ENCODE assay signal across 27 cellular contexts in the genomic region with DNA sequence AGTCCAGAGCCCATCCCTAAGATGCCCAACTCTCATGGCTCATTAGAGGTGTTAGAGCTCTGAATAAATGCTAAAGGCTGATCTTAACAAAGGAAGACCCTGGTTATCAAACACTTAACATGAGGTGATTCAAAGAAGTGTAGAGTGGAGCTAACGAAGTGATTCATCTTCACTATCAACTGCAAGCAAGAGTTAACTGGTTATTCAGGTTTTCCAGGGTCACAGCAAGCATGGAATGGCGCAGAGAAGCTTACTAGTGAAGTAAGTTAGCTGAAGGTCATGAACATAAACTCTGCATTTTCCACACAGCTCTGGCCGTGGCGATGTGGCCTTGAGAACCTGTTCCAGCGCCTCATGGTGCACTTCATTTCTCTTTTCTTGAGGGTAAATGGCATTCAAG. TPM values are rescaled to one million over a fixed set of nuclear protein-coding genes. Genes with fewer than 3 reads are reported as not detected.
DNase-seq lines count a peak whose midpoint lies in the region; ATAC-seq, FAIRE-seq and TF ChIP-seq lines count a peak whose summit lies in the region.
"Had no signal": no experiment of that assay in that cellular context is flagged by ENCODE, and none has a peak within 500 bp of the region (broad histone marks: within the 10 kb centered on the region; RNA-seq: fewer than 3 reads in every experiment).

No MANE protein-coding gene starts in this region.

- FAIRE-seq in keratinocyte (lab: Jason Lieb, UNC) = peak; percentile 36
- FAIRE-seq: GM12878, GM19239, H1 had no signal

- no peaks in the 10 kb centered on the region for H3K27me3 Mint-ChIP-seq in endodermal cell (ENCODE audit: insufficient read depth)
- peaks cover 0 to 5% (median 0%) of the 10 kb centered on the region in 5 donors for H3K27me3 Mint-ChIP-seq in naive thymus-derived CD4-positive, alpha-beta T cell
- H3K27me3 Mint-ChIP-seq: activated B cell treated with CpG ODN at 0.5 μM for 24 hours had no signal

- CTCF ChIA-PET in naive thymus-derived CD4-positive, alpha-beta T cell (lab: Charles Lee) = no interaction called here

- H3K36me3 ChIP-seq in endodermal cell (ENCODE audit: control insufficient read depth, insufficient read depth, low read length) = no peaks in the 10 kb centered on the region
- H3K36me3 ChIP-seq in keratinocyte (ENCODE audit: control insufficient read depth in 2 of 2, extremely low read depth in 1 of 2, insufficient read depth in 2 of 2, low read length in 2 of 2) = peaks cover 30 to 60% of the 10 kb centered on the region in 2 experiments
- H3K36me3 ChIP-seq in naive thymus-derived CD4-positive, alpha-beta T cell (ENCODE audit: control insufficient read depth in 2 of 3, insufficient read depth in 3 of 3, low read length in 3 of 3) = no peaks in the 10 kb centered on the region
- H3K36me3 ChIP-seq: neutrophil, uterus had no signal

- H3K4me1 ChIP-seq in endodermal cell (ENCODE audit: control insufficient read depth, insufficient read depth, low read length) (no peaks in the 10 kb centered on the region), keratinocyte (ENCODE audit: control insufficient read depth, extremely low read depth, insufficient read depth, low read length) (peaks cover 45% of the 10 kb centered on the region)
- no peaks in the 10 kb centered on the region for H3K4me1 ChIP-seq in naive thymus-derived CD4-positive, alpha-beta T cell (ENCODE audit: control insufficient read depth in 2 of 2, insufficient read depth in 2 of 2, low read length in 2 of 2)
- H3K4me1 ChIP-seq: BE2C had no signal

- peaks cover 18% of the 10 kb centered on the region for H3K4me1 Mint-ChIP-seq in endodermal cell
- no peaks in the 10 kb centered on the region for H3K4me1 Mint-ChIP-seq in naive thymus-derived CD4-positive, alpha-beta T cell
- H3K4me1 Mint-ChIP-seq: activated B cell treated with CpG ODN at 0.5 μM for 24 hours had no signal

- peaks cover 16% of the 10 kb centered on the region for H4K20me1 ChIP-seq in keratinocyte (ENCODE audit: control insufficient read depth, extremely low read depth, insufficient read depth, low read length)

- H3K4me3 Mint-ChIP-seq in endodermal cell = no peak overlapping the region
- no peak overlapping the region for H3K4me3 Mint-ChIP-seq in naive thymus-derived CD4-positive, alpha-beta T cell
- H3K4me3 Mint-ChIP-seq: activated B cell treated with CpG ODN at 0.5 μM for 24 hours; activated CD8-positive, alpha-beta T cell treated with anti-CD3 and anti-CD28 coated beads, Interleukin-2, amount 10 ng/mL, durations not matched to agents 7 days and 5 days; T-helper 2 cell treated with Interferon-gamma antibody and Interleukin-4, amounts not matched to agents 5 μg/mL and 100 μg/mL, for 36 hours had no signal

- 89 to 93% methylated on average over 4 to 5 of the region's 5 CpGs for WGBS in endodermal cell (ENCODE audit: insufficient coverage in 1 of 2, insufficient read length in 1 of 2), 2 experiments

- H3K27me3 ChIP-seq in endodermal cell (ENCODE audit: control insufficient read depth, insufficient read depth, low read length, poor library complexity, severe bottlenecking) = no peaks in the 10 kb centered on the region
- no peaks in the 10 kb centered on the region for H3K27me3 ChIP-seq in keratinocyte (ENCODE audit: control insufficient read depth, extremely low read depth, insufficient read depth, low read length)
- H3K27me3 ChIP-seq in naive thymus-derived CD4-positive, alpha-beta T cell (ENCODE audit: control insufficient read depth in 2 of 2, insufficient read depth in 2 of 2, low read length in 2 of 2) = no peaks in the 10 kb centered on the region
- H3K27me3 ChIP-seq: BE2C, esophagus muscularis mucosa, neutrophil, uterus had no signal

- POLR2A ChIA-PET in naive thymus-derived CD4-positive, alpha-beta T cell (lab: Charles Lee) = no interaction called here

- peaks cover 7% of the 10 kb centered on the region for H3K36me3 Mint-ChIP-seq in endodermal cell (ENCODE audit: low read depth)
- no peaks in the 10 kb centered on the region for H3K36me3 Mint-ChIP-seq in naive thymus-derived CD4-positive, alpha-beta T cell

- dilution Hi-C loops in keratinocyte (cut with MboI; ENCODE audit: extremely low pct_ligation_motif_present, low sequenced_read_pairs) = no loop called here

- peak; percentile 22 for DNase-seq in NCI-H345 (lab: John Stamatoyannopoulos, UW)
- no peak for DNase-seq in NCI-H345 treated with DMSO at 0.1 percent for 48 hours (lab: John Stamatoyannopoulos, UW; ENCODE audit: unreplicated experiment)
- peak; percentile 59 for DNase-seq in endodermal cell
- peak; percentile 40 for DNase-seq in keratinocyte (ENCODE audit: low read depth, low spot score)
- no peak for DNase-seq in naive thymus-derived CD4-positive, alpha-beta T cell
- DNase-seq in activated T-cell treated with anti-CD3 and anti-CD28 coated beads, Interleukin-2, amount 50 U/mL, for 48 hours = no peak
- DNase-seq in C1 segment of cervical spinal cord (lab: John Stamatoyannopoulos, UW) = no peak
- DNase-seq: activated B cell treated with CpG ODN at 0.5 μM for 24 hours; activated CD8-positive, alpha-beta T cell treated with anti-CD3 and anti-CD28 coated beads, Interleukin-2, amount 10 ng/mL, durations not matched to agents 7 days and 5 days; activated naive CD4-positive, alpha-beta T cell treated with Interleukin-2 at 50 U/mL for 16 hours; activated T-cell treated with anti-CD3 and anti-CD28 coated beads, Interleukin-2, amount 50 U/mL, for 1 hour; amygdala; BE2C; central memory CD4-positive, alpha-beta T cell; NCI-H187; NCI-H446; NK-92 treated with Interleukin-12 subunit alpha and Interleukin-12 subunit beta, amount 100 ng/mL, for 24 hours; SK-N-SH; uterus had no signal

- no peaks in the 10 kb centered on the region for H3K9me3 ChIP-seq in endodermal cell (ENCODE audit: control insufficient read depth, low read length)
- H3K9me3 ChIP-seq in keratinocyte (ENCODE audit: control insufficient read depth, low read depth, low read length) = no peaks in the 10 kb centered on the region
- H3K9me3 ChIP-seq in naive thymus-derived CD4-positive, alpha-beta T cell (ENCODE audit: control insufficient read depth in 2 of 3, low read length in 3 of 3) = no peaks in the 10 kb centered on the region
- H3K9me3 ChIP-seq: BE2C, esophagus muscularis mucosa, neutrophil, SK-N-SH, uterus had no signal

- H3K9ac ChIP-seq in endodermal cell (ENCODE audit: extremely low read depth, low read length, poor library complexity, severe bottlenecking) (no peak overlapping the region), keratinocyte (ENCODE audit: control insufficient read depth, extremely low read depth, insufficient read depth, low read length) (no peak overlapping the region)
- H3K9ac ChIP-seq: KMS-11, SK-N-SH had no signal

- H2AFZ ChIP-seq in keratinocyte (ENCODE audit: control insufficient read depth, low read length) = no peak overlapping the region

- TF ChIP-seq CTCF in endodermal cell (conservative IDR thresholded peaks at IDR 0.05) (no peak), keratinocyte (optimal IDR thresholded peaks at IDR 0.05 in 1 of 3, IDR thresholded peaks at IDR 0.05 in 1 of 3, conservative IDR thresholded peaks at IDR 0.05 in 1 of 3; ENCODE audit: extremely low read depth in 1 of 3, insufficient read depth in 2 of 3, low read length in 3 of 3) (no peak)

- no peak for ATAC-seq in naive thymus-derived CD4-positive, alpha-beta T cell
- no peak for ATAC-seq in HG03196 (IDR thresholded peaks at IDR 0.05; ENCODE audit: unreplicated experiment)
- ATAC-seq: activated CD8-positive, alpha-beta T cell treated with anti-CD3 and anti-CD28 coated beads, Interleukin-2, amount 10 ng/mL, durations not matched to agents 7 days and 5 days; GM12878 had no signal

- H3K79me2 ChIP-seq in keratinocyte (ENCODE audit: control insufficient read depth, insufficient read depth, low read length) = peaks cover 45% of the 10 kb centered on the region

- H3K27ac ChIP-seq in endodermal cell (ENCODE audit: low read depth, low read length) (peak overlapping the region; percentile 20), keratinocyte (ENCODE audit: control insufficient read depth, insufficient read depth, low read length) (peak overlapping the region; percentile 2)
- no peak overlapping the region for H3K27ac ChIP-seq in naive thymus-derived CD4-positive, alpha-beta T cell (ENCODE audit: low read depth, low read length)
- H3K27ac ChIP-seq: KMS-11, neutrophil, uterus had no signal

- no peak overlapping the region for H3K27ac Mint-ChIP-seq in endodermal cell
- H3K27ac Mint-ChIP-seq in naive thymus-derived CD4-positive, alpha-beta T cell = no peak overlapping the region
- H3K27ac Mint-ChIP-seq: activated B cell treated with CpG ODN at 0.5 μM for 24 hours; activated CD8-positive, alpha-beta T cell treated with anti-CD3 and anti-CD28 coated beads, Interleukin-2, amount 10 ng/mL, durations not matched to agents 7 days and 5 days; T-helper 2 cell treated with Interferon-gamma antibody and Interleukin-4, amounts not matched to agents 5 μg/mL and 100 μg/mL, for 36 hours had no signal

- intact Hi-C loops in naive thymus-derived CD4-positive, alpha-beta T cell (cut with micrococcal nuclease) = no loop called here

- H3K9me1 ChIP-seq in keratinocyte (ENCODE audit: control insufficient read depth, extremely low read depth, insufficient read depth, low read length) = peaks cover 2% of the 10 kb centered on the region

- no peaks in the 10 kb centered on the region for H3K9me3 Mint-ChIP-seq in endodermal cell
- peaks cover 0 to 6% (median 0%) of the 10 kb centered on the region in 11 donors for H3K9me3 Mint-ChIP-seq in naive thymus-derived CD4-positive, alpha-beta T cell
- H3K9me3 Mint-ChIP-seq: activated B cell treated with CpG ODN at 0.5 μM for 24 hours; T-helper 2 cell treated with Interferon-gamma antibody and Interleukin-4, amounts not matched to agents 5 μg/mL and 100 μg/mL, for 36 hours had no signal

- H3K4me3 ChIP-seq in endodermal cell (ENCODE audit: low read length) (no peak overlapping the region), keratinocyte (ENCODE audit: control insufficient read depth in 2 of 3, extremely low read depth in 1 of 3, insufficient read depth in 2 of 3, low read depth in 1 of 3, low read length in 3 of 3) (no peak overlapping the region)
- H3K4me3 ChIP-seq in naive thymus-derived CD4-positive, alpha-beta T cell (ENCODE audit: low read length) = no peak overlapping the region
- H3K4me3 ChIP-seq: esophagus muscularis mucosa, GM12878, uterus had no signal

- H3K4me2 ChIP-seq in keratinocyte (ENCODE audit: control insufficient read depth, extremely low read depth, insufficient read depth, low read depth, low read length) = no peak overlapping the region
- H3K4me2 ChIP-seq: KMS-11, SK-N-SH had no signal

RNA-seq across cellular contexts. Expression of a gene that starts 17.0 kb away (rescaled TPM):
- total RNA-seq in endodermal cell = 1 to 10 TPM; 1.3 to 7.8 TPM
- 99.8 TPM for polyA plus RNA-seq in endodermal cell (2013, experiment 1 of 2)
- polyA plus RNA-seq in endodermal cell (2013, experiment 2 of 2) = 80.5 TPM
- polyA plus RNA-seq in keratinocyte = 73.4 to 298 TPM (median 202 TPM) in 3 replicates
- polyA plus RNA-seq in keratinocyte (2011; ENCODE audit: low read depth) = 1,211 TPM
- polyA plus RNA-seq in keratinocyte (2011; cell fraction: cytosol; rRNA removed) = 95.0 and 179 TPM in 2 replicates
- 415 and 426 TPM in 2 replicates for polyA plus RNA-seq in keratinocyte (2011; cell fraction: nucleus; rRNA removed)
- 72.3 and 220 TPM in 2 replicates for polyA plus RNA-seq in keratinocyte (2012; ENCODE audit: low replicate concordance)
- 78.5 to 330 TPM (median 235 TPM) in 3 replicates for polyA minus RNA-seq in keratinocyte
- 71.2 TPM for polyA minus RNA-seq in keratinocyte (2011; cell fraction: cytosol; rRNA and poly(A)+ RNA removed)
- 124 and 484 TPM in 2 replicates for polyA minus RNA-seq in keratinocyte (2011; cell fraction: nucleus; rRNA and poly(A)+ RNA removed)
- not detected for total RNA-seq in naive thymus-derived CD4-positive, alpha-beta T cell
- not detected for polyA plus RNA-seq in naive thymus-derived CD4-positive, alpha-beta T cell
- total RNA-seq: activated B cell treated with CpG ODN at 0.5 μM for 24 hours; activated CD8-positive, alpha-beta T cell treated with anti-CD3 and anti-CD28 coated beads, Interleukin-2, amount 10 ng/mL, durations not matched to agents 7 days and 5 days had no signal

Comparison
In these comparisons a context has a peak if more than half of its experiments do, and no peak if none do; other contexts are left out.
1. DNase-seq: peak in NCI-H345 (single experiment), endodermal cell (single experiment) and keratinocyte (single experiment); none in NCI-H345 treated with DMSO at 0.1 percent for 48 hours (single experiment), naive thymus-derived CD4-positive, alpha-beta T cell (0 of 9), activated T-cell treated with anti-CD3 and anti-CD28 coated beads, Interleukin-2, amount 50 U/mL, for 48 hours (0 of 2) and C1 segment of cervical spinal cord (0 of 14).